ENCODE assay signal across 28 cellular contexts in genomic region chr22:23512348-23512705, GRCh38.
"Had no signal": no experiment of that assay in that cellular context is flagged by ENCODE, and none has a peak within 500 bp of the region (broad histone marks: within the 10 kb centered on the region; RNA-seq: fewer than 3 reads in every experiment).

No MANE protein-coding gene starts in this region.

- H3K9me3 Mint-ChIP-seq: central memory CD8-positive, alpha-beta T cell; dendritic cell treated with granulocyte-macrophage colony-stimulating factor and Interleukin-4, amounts not matched to agents 40 ng/mL and 50 ng/mL, for 4 days; endodermal cell; naive thymus-derived CD8-positive, alpha-beta T cell; stimulated activated effector memory CD8-positive, alpha-beta T cell treated with anti-CD3 and anti-CD28 coated beads, Interleukin-12 subunit alpha, Interleukin-12 subunit beta, amount 100 ng/mL, for 72 hours had no signal

- H3K36me3 Mint-ChIP-seq: naive thymus-derived CD8-positive, alpha-beta T cell; stimulated activated effector memory CD8-positive, alpha-beta T cell treated with anti-CD3 and anti-CD28 coated beads, Interleukin-12 subunit alpha, Interleukin-12 subunit beta, amount 100 ng/mL, for 72 hours had no signal

- FAIRE-seq: islet of Langerhans had no signal

- H3K27me3 ChIP-seq: colonic mucosa, foreskin keratinocyte, heart right ventricle, sigmoid colon, stomach, tibial nerve, upper lobe of left lung, uterus had no signal

- H3K27me3 Mint-ChIP-seq: dendritic cell treated with granulocyte-macrophage colony-stimulating factor and Interleukin-4, amounts not matched to agents 40 ng/mL and 50 ng/mL, for 4 days had no signal

- H3K4me1 Mint-ChIP-seq: central memory CD8-positive, alpha-beta T cell; naive thymus-derived CD8-positive, alpha-beta T cell; stimulated activated effector memory CD8-positive, alpha-beta T cell treated with anti-CD3 and anti-CD28 coated beads, Interleukin-12 subunit alpha, Interleukin-12 subunit beta, amount 100 ng/mL, for 72 hours had no signal

- H3K4me1 ChIP-seq: colonic mucosa, foreskin keratinocyte, heart right ventricle, prostate gland, tibial nerve, upper lobe of left lung, uterus had no signal

- H3K27ac ChIP-seq: colonic mucosa, epithelial cell of prostate, foreskin keratinocyte, heart right ventricle, prostate gland, stomach, thoracic aorta, tibial nerve, upper lobe of left lung, uterus had no signal

- H3K27ac Mint-ChIP-seq: dendritic cell treated with granulocyte-macrophage colony-stimulating factor and Interleukin-4, amounts not matched to agents 40 ng/mL and 50 ng/mL, for 4 days; endodermal cell; stimulated activated effector memory CD8-positive, alpha-beta T cell treated with anti-CD3 and anti-CD28 coated beads, Interleukin-12 subunit alpha, Interleukin-12 subunit beta, amount 100 ng/mL, for 72 hours had no signal

- DNase-seq: colonic mucosa; effector CD8-positive, alpha-beta T cell; endodermal cell; foreskin keratinocyte; glutamatergic neuron; heart right ventricle; hippocampal formation; kidney glomerular epithelial cell; mesenchymal stem cell; naive thymus-derived CD8-positive, alpha-beta T cell; stimulated activated CD4-positive, alpha-beta T cell treated with anti-CD3 and anti-CD28 coated beads, Interleukin-2, amount 100 ng/mL, for 24 hours; stimulated activated CD4-positive, alpha-beta T cell treated with anti-CD3 and anti-CD28 coated beads, Interleukin-4, amount 100 ng/mL, for 24 hours; stimulated activated naive CD4-positive, alpha-beta T cell treated with Interleukin-2 at 50 U/mL for 16 hours; stomach; substantia nigra; upper lobe of left lung; uterus had no signal

- H3K4me3 ChIP-seq: colonic mucosa, heart right ventricle, lung, prostate gland, sigmoid colon, stomach, thoracic aorta, tibial nerve, upper lobe of left lung, uterus had no signal

- ATAC-seq: foreskin keratinocyte; naive thymus-derived CD8-positive, alpha-beta T cell; right cardiac atrium had no signal

- H3K36me3 ChIP-seq: colonic mucosa, heart right ventricle, prostate gland, sigmoid colon, stomach, thoracic aorta, tibial nerve, upper lobe of left lung, uterus had no signal

- H3K4me3 Mint-ChIP-seq: central memory CD8-positive, alpha-beta T cell; dendritic cell treated with granulocyte-macrophage colony-stimulating factor and Interleukin-4, amounts not matched to agents 40 ng/mL and 50 ng/mL, for 4 days; endodermal cell; naive thymus-derived CD8-positive, alpha-beta T cell; stimulated activated effector memory CD8-positive, alpha-beta T cell treated with anti-CD3 and anti-CD28 coated beads, Interleukin-12 subunit alpha, Interleukin-12 subunit beta, amount 100 ng/mL, for 72 hours had no signal

- H3K9me3 ChIP-seq: colonic mucosa, heart right ventricle, prostate gland, sigmoid colon, stomach, thoracic aorta, tibial nerve, upper lobe of left lung, uterus had no signal
